In the genomic region with DNA sequence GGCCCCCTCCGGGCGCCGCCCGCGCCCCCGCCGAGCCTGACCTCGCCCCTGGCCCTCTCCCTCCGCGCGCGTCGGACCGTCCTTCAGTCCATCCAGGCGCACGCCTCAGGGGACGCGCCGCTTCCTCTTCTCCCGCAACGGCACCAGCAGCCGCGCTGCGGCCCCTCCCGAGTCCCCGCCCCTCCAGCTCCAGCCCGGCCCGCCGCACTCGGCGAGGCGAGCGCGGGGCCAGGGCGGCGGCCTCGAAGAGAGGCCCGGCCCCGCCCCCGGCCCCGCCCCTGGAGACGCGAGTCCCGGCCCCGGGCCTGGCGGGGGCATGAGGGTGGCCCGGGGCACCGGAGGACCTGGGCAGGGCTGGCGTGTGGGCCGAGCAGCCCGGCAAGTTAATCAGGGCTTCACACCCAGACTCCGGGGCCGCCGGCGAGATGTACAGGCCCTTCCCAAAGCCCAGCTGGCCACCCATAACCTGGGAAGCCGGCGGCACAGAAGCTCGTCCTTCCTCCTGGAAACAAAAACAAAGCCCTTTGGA, we compare ENCODE assay signal across 8 cellular contexts. TPM values are rescaled to one million over a fixed set of nuclear protein-coding genes. Genes with fewer than 3 reads are reported as not detected.
DNase-seq lines count a peak whose midpoint lies in the region; ATAC-seq and TF ChIP-seq lines count a peak whose summit lies in the region.

A gene (minus strand): TSS at position 157 of the 529 bp plus-strand sequence. CDS start 1,407 bp downstream, outside the sequence.

- H3K36me3 Mint-ChIP-seq in Caco-2 (ENCODE audit: insufficient read depth, unreplicated experiment) (peaks cover 3% of the 10 kb centered on the region), endothelial cell (ENCODE audit: low read depth, unreplicated experiment) (peaks cover 7% of the 10 kb centered on the region)
- H3K36me3 Mint-ChIP-seq in activated CD4-positive, alpha-beta memory T cell treated with anti-CD3 and anti-CD28 coated beads for 36 hours: no peaks in the 10 kb centered on the region

- H3K27me3 ChIP-seq in Caco-2 (replicated peaks; ENCODE audit: control insufficient read depth, insufficient read depth, low read length) (no peaks in the 10 kb centered on the region), HAP-1 (ENCODE audit: low read depth) (no peaks in the 10 kb centered on the region; the same call in 1 of the 2 replicates)

- CTCF ChIA-PET in Caco-2 (lab: Charles Lee): interaction anchor here (0.6 to 1.0 kb wide), 4 partner anchors 26 to 257 kb away, joined by 3 to 6 read pairs (median 4); no protein-coding TSS in a partner anchor
- CTCF ChIA-PET in activated CD4-positive, alpha-beta memory T cell treated with anti-CD3 and anti-CD28 coated beads for 36 hours (lab: Charles Lee): interaction anchor here (1.0 to 2.2 kb wide), 2 partner anchors 59 to 93 kb away, joined by 3 to 6 read pairs; no protein-coding TSS in a partner anchor

- peak within 1 kb of the TSS; percentile 46 for H3K4me3 ChIP-seq in Caco-2 (ENCODE audit: low read depth, low read length)
- H3K4me3 ChIP-seq in HAP-1: peak within 1 kb of the TSS; percentile 68
- H3K4me3 ChIP-seq in mucosa of descending colon: peak within 1 kb of the TSS; percentile 27

- peak within 1 kb of the TSS; percentile 72 for H3K4me3 Mint-ChIP-seq in Caco-2 (ENCODE audit: unreplicated experiment)
- peak within 1 kb of the TSS; percentile 72 for H3K4me3 Mint-ChIP-seq in activated CD4-positive, alpha-beta memory T cell treated with anti-CD3 and anti-CD28 coated beads for 36 hours
- H3K4me3 Mint-ChIP-seq in endothelial cell (ENCODE audit: unreplicated experiment): peak within 1 kb of the TSS; percentile 95

- H3K27ac Mint-ChIP-seq in Caco-2 (ENCODE audit: unreplicated experiment) (no peak within 1 kb of the TSS), endothelial cell (ENCODE audit: unreplicated experiment) (no peak within 1 kb of the TSS)
- no peak within 1 kb of the TSS for H3K27ac Mint-ChIP-seq in activated CD4-positive, alpha-beta memory T cell treated with anti-CD3 and anti-CD28 coated beads for 36 hours

- BruUV-seq in Caco-2 (replicated peaks; lab: Mats Ljungman, UMichigan): no TSS peak

- peak; percentile 90 for ATAC-seq in mucosa of descending colon
- no peak for ATAC-seq in GM21423 (IDR thresholded peaks at IDR 0.05; ENCODE audit: unreplicated experiment)

- H3K27me3 Mint-ChIP-seq in Caco-2 (ENCODE audit: insufficient read depth, unreplicated experiment): no peaks in the 10 kb centered on the region
- peaks cover 23% of the 10 kb centered on the region for H3K27me3 Mint-ChIP-seq in activated CD4-positive, alpha-beta memory T cell treated with anti-CD3 and anti-CD28 coated beads for 36 hours
- peaks cover 6% of the 10 kb centered on the region for H3K27me3 Mint-ChIP-seq in endothelial cell (ENCODE audit: unreplicated experiment)

- H3K4me1 ChIP-seq in Caco-2 (no peaks in the 10 kb centered on the region), HAP-1 (peaks cover 9% of the 10 kb centered on the region), mucosa of descending colon (ENCODE audit: low read depth) (peaks cover 11% of the 10 kb centered on the region)

- in situ Hi-C loops in HAP-1 (cut with MboI; ENCODE audit: low sequenced_read_pairs): no loop called here

- TF ChIP-seq CTCF in Caco-2 (IDR thresholded peaks at IDR 0.05; ENCODE audit: insufficient read depth in 1 of 2, low read depth in 1 of 2, low read length in 1 of 2, severe bottlenecking in 1 of 2, unreplicated experiment in 1 of 2) (no peak), endothelial cell (IDR thresholded peaks at IDR 0.05; ENCODE audit: unreplicated experiment) (no peak), mucosa of descending colon (IDR thresholded peaks at IDR 0.05) (no peak)

- no peaks in the 10 kb centered on the region for H3K9me3 Mint-ChIP-seq in Caco-2 (ENCODE audit: unreplicated experiment)
- H3K9me3 Mint-ChIP-seq in activated CD4-positive, alpha-beta memory T cell treated with anti-CD3 and anti-CD28 coated beads for 36 hours: no peaks in the 10 kb centered on the region
- H3K9me3 Mint-ChIP-seq in endothelial cell (ENCODE audit: unreplicated experiment): no peaks in the 10 kb centered on the region

- intact Hi-C loops in Caco-2 (cut with micrococcal nuclease; ENCODE audit: unreplicated experiment) (no loop called here), mucosa of descending colon (cut with DNase I, micrococcal nuclease) (no loop called here)
- intact Hi-C loops in activated CD4-positive, alpha-beta memory T cell treated with anti-CD3 and anti-CD28 coated beads for 36 hours (cut with micrococcal nuclease): no loop called here

- H3K9me3 ChIP-seq in Caco-2 (no peaks in the 10 kb centered on the region), HAP-1 (no peaks in the 10 kb centered on the region), mucosa of descending colon (no peaks in the 10 kb centered on the region)

- POLR2A ChIA-PET in Caco-2 (lab: Charles Lee): interaction anchor here (0.5 kb wide), 1 partner anchor 54 kb away, joined by 3 read pairs; no protein-coding TSS in a partner anchor
- POLR2A ChIA-PET in activated CD4-positive, alpha-beta memory T cell treated with anti-CD3 and anti-CD28 coated beads for 36 hours (lab: Charles Lee): interaction anchor here (1.6 kb wide), 1 partner anchor 393 kb away, joined by 6 read pairs; a partner anchor contains a TSS

- H3K36me3 ChIP-seq in Caco-2 (ENCODE audit: control insufficient read depth, insufficient read depth, low read length) (no peaks in the 10 kb centered on the region), HAP-1 (replicated peaks) (no peaks in the 10 kb centered on the region), mucosa of descending colon (ENCODE audit: low read depth) (no peaks in the 10 kb centered on the region)

- DNase-seq in Caco-2 (peak; percentile 72 to 73), HAP-1 (ENCODE audit: low spot score in 2 of 2) (peak; percentile 74 to 91), NCI-H510A (lab: John Stamatoyannopoulos, UW) (peak; percentile 77), endothelial cell (ENCODE audit: low spot score) (peak; percentile 65), mucosa of descending colon (peak; percentile 84 to 90 (median 87))
- DNase-seq in activated CD4-positive, alpha-beta memory T cell treated with anti-CD3 and anti-CD28 coated beads for 36 hours: peak; percentile 67
- DNase-seq in stimulated activated CD8-positive, alpha-beta memory T cell treated with anti-CD3 and anti-CD28 coated beads, Interleukin-7, amount 100 ng/mL, for 48 hours (ENCODE audit: extremely low read depth in 1 of 2, low read depth in 1 of 2): peak; percentile 20 to 44

- H3K4me1 Mint-ChIP-seq in Caco-2 (ENCODE audit: low read depth, unreplicated experiment) (peaks cover 14% of the 10 kb centered on the region), endothelial cell (ENCODE audit: unreplicated experiment) (peaks cover 21% of the 10 kb centered on the region)
- peaks cover 3% of the 10 kb centered on the region for H3K4me1 Mint-ChIP-seq in activated CD4-positive, alpha-beta memory T cell treated with anti-CD3 and anti-CD28 coated beads for 36 hours (ENCODE audit: low read depth)

RNA-seq across cellular contexts. Expression of the gene that starts here (rescaled TPM):
- total RNA-seq in Caco-2 (2022): 21.8 and 24.0 TPM in 2 replicates
- total RNA-seq in activated CD4-positive, alpha-beta memory T cell treated with anti-CD3 and anti-CD28 coated beads for 36 hours: 1 to 10 TPM; 4.1 to 4.2 TPM
- 29.4 TPM for total RNA-seq in endothelial cell (ENCODE audit: unreplicated experiment)
- 10 to 100 TPM; 20.9 to 35.4 (median 27.4) TPM for total RNA-seq in mucosa of descending colon

Comparison
In these comparisons a context has a peak if more than half of its experiments do, and no peak if none do; other contexts are left out.
1. DNase-seq: peak in every context shown above with its lines; median percentile 87 in mucosa of descending colon; 82 in HAP-1; 77 in NCI-H510A; 72 in Caco-2; 67 in activated CD4-positive, alpha-beta memory T cell treated with anti-CD3 and anti-CD28 coated beads for 36 hours; 65 in endothelial cell; 32 in stimulated activated CD8-positive, alpha-beta memory T cell treated with anti-CD3 and anti-CD28 coated beads, Interleukin-7, amount 100 ng/mL, for 48 hours.